ENCODE assay signal across 8 cellular contexts in the genomic region with DNA sequence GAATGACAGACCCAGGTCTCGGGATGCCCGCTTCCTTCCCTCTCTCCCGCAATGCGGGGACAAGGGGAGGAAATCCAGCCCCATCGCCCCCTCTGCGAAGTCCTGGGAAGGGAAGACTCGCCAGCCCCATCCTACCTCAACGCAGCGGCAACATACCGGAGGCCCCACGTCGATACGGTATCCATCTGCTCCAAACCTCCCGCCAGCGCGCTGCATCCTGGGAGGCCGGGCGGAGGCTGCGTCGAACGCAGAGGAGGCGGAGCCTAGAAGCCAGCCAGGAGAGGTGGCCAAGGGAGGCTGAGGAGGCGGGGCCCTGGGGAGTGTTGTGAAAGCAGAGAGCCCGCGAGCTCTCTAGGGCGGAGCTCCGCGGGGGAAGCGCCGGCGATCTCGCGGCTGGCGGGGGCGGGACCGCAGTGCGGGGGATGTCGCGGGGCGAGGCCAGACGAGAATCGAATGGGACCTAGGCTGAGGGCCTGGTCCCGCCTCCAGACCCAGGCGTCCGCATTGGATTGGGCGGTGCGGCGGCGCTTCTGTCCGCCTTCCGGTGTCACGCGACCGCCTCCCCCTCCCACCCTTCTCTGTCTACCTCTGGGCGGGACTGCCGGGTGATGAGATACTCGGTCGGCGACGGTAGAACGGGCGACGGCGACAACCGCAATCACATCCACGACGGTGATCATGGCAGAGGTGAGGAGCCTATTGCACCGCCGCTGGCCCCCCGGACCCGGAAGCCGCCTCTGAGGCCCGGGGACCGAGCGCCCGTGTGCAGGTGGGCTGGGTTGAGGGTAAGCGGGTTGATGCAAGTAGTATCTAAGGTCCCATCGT. TPM values are rescaled to one million over a fixed set of nuclear protein-coding genes. Genes with fewer than 3 reads are reported as not detected.
DNase-seq lines count a peak whose midpoint lies in the region; ATAC-seq and TF ChIP-seq lines count a peak whose summit lies in the region.

FANCB (minus strand) TSS at position 219 of the 825 bp plus-strand sequence. CDS start 7,559 bp downstream, outside the sequence.
MOSPD2 (plus strand) TSS at position 571 of the 825 bp plus-strand sequence; CDS start at position 679, 108 bp downstream.

- no peak for TF ChIP-seq EP300 in upper lobe of left lung (IDR thresholded peaks at IDR 0.05)

- intact Hi-C loops in heart right ventricle (cut with DNase I) (loop anchor here in 1 of 10 donors (10.0 kb wide), 1 partner anchor 52 kb away; no protein-coding TSS in a partner anchor), posterior cingulate gyrus (cut with DNase I) (no loop called here)

- peak within 1 kb of the TSS; percentile 47 to 83 (median 76) for H3K4me3 ChIP-seq in heart right ventricle
- peak within 1 kb of the TSS; percentile 55 to 84 (median 70) for H3K4me3 ChIP-seq in upper lobe of left lung

- no peaks in the 10 kb centered on the region for H3K27me3 ChIP-seq in heart right ventricle
- no peaks in the 10 kb centered on the region for H3K27me3 ChIP-seq in upper lobe of left lung

- DNase-seq in NCI-H146 treated with DMSO at 0.1 percent for 48 hours (lab: John Stamatoyannopoulos, UW; ENCODE audit: unreplicated experiment) (peak; percentile 91), T-helper 1 cell (peak; percentile 86 to 97 (median 90)), amniotic stem cell (lab: John Stamatoyannopoulos, UW) (peak; percentile 82), heart right ventricle (peak; percentile 93 to 94), posterior cingulate gyrus (peak; percentile 87 to 99 (median 90)), upper lobe of left lung (peak; percentile 95 to 97)

- peak; percentile 41 for TF ChIP-seq POLR2A in GM15510 (IDR thresholded peaks at IDR 0.05; ENCODE audit: borderline replicate concordance, extremely low read depth, insufficient read length)
- peak in 3 of 4 donors; percentile 42 to 74 (median 53) for TF ChIP-seq POLR2A in upper lobe of left lung (IDR thresholded peaks at IDR 0.05)

- H3K27ac ChIP-seq in heart right ventricle = peak within 1 kb of the TSS in 8 of 10 donors; percentile 39 to 91 (median 80)
- H3K27ac ChIP-seq in upper lobe of left lung = peak within 1 kb of the TSS; percentile 81 to 89 (median 84)

- 0 to 1% methylated on average over 57 to 78 of the region's 78 CpGs for WGBS in heart right ventricle, 2 donors
- WGBS in upper lobe of left lung, 2 donors = 0 to 37% methylated on average over 2 to 68 of the region's 78 CpGs

- H3K4me1 ChIP-seq in heart right ventricle = peaks cover 0 to 19% (median 6%) of the 10 kb centered on the region in 9 donors
- H3K4me1 ChIP-seq in upper lobe of left lung = peaks cover 0 to 4% (median 0%) of the 10 kb centered on the region in 4 donors

- H3K36me3 ChIP-seq in heart right ventricle (peaks cover 0 to 3% (median 0%) of the 10 kb centered on the region in 9 donors), upper lobe of left lung (no peaks in the 10 kb centered on the region)

- H3K9me3 ChIP-seq in heart right ventricle (peaks cover 0 to under 1% (median 0%) of the 10 kb centered on the region in 11 donors), upper lobe of left lung (no peaks in the 10 kb centered on the region)

- ATAC-seq in HG02884 (IDR thresholded peaks at IDR 0.05; ENCODE audit: unreplicated experiment) (peak; percentile 94), heart right ventricle (peak; percentile 99 to 100 (median 100)), upper lobe of left lung (ENCODE audit: low FRiP score in 2 of 2) (peak; percentile 99 to 100)

- no peak for TF ChIP-seq CTCF in heart right ventricle (IDR thresholded peaks at IDR 0.05)
- TF ChIP-seq CTCF in upper lobe of left lung (IDR thresholded peaks at IDR 0.05) = no peak

RNA-seq across cellular contexts. Expression of gene FANCB, which starts in this region (rescaled TPM):
- 1 to 10 TPM in 1 of 10 donors, under 1 TPM in 9; 0.15 to 1.1 (median 0.48) TPM for total RNA-seq in heart right ventricle
- 1 to 10 TPM in 1 of 2 donors, under 1 TPM in 1; 0.13 to 1.6 TPM for polyA plus RNA-seq in heart right ventricle
- 1 to 10 TPM in 3 of 6 donors, under 1 TPM in 2, not detected in 1; 0.46 to 1.7 (median 1.0) TPM for total RNA-seq in upper lobe of left lung

RNA-seq across cellular contexts. Expression of gene MOSPD2, which starts in this region (rescaled TPM):
- 1 to 10 TPM; 4.5 to 8.2 (median 5.3) TPM for total RNA-seq in heart right ventricle
- 1 to 10 TPM; 2.2 to 2.7 TPM for polyA plus RNA-seq in heart right ventricle
- total RNA-seq in upper lobe of left lung = 10 to 100 TPM; 12.5 to 39.6 (median 31.1) TPM

Comparison
In these comparisons a context has a peak if more than half of its experiments do, and no peak if none do; other contexts are left out.
1. Peak in every context shown above with its lines: DNase-seq, ATAC-seq, H3K4me3 ChIP-seq and H3K27ac ChIP-seq.